In genomic region chr11:77063407-77063806, GRCh38 we compare ENCODE assay signal across 2 cellular contexts.
TF ChIP-seq lines count a peak whose summit lies in the region.

No MANE protein-coding gene starts in this region.

TF ChIP-seq in liver, 16 proteins besides CTCF, POLR2A, EP300 and RAD21:
- TF ChIP-seq, protein P1, sequence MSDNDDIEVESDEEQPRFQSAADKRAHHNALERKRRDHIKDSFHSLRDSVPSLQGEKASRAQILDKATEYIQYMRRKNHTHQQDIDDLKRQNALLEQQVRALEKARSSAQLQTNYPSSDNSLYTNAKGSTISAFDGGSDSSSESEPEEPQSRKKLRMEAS (IDR thresholded peaks at IDR 0.05) = no peak
- TF ChIP-seq SP1 (IDR thresholded peaks at IDR 0.05) = no peak
- TF ChIP-seq GABPA (IDR thresholded peaks at IDR 0.05 in 1 of 2, conservative IDR thresholded peaks at IDR 0.05 in 1 of 2) = no peak
- TF ChIP-seq EGR1 (IDR thresholded peaks at IDR 0.05; ENCODE audit: low read depth in 2 of 2) = no peak
- no peak for TF ChIP-seq TAF1 (conservative IDR thresholded peaks at IDR 0.05)
- TF ChIP-seq RXRA (IDR thresholded peaks at IDR 0.05) = no peak
- TF ChIP-seq FOXA2 (IDR thresholded peaks at IDR 0.05) = no peak
- TF ChIP-seq REST (IDR thresholded peaks at IDR 0.05) = no peak
- TF ChIP-seq HNF4G (IDR thresholded peaks at IDR 0.05) = no peak
- no peak for TF ChIP-seq YY1 (IDR thresholded peaks at IDR 0.05)
- no peak for TF ChIP-seq HNF4A (conservative IDR thresholded peaks at IDR 0.05)

TF ChIP-seq in HepG2, 621 proteins besides CTCF, POLR2A, EP300 and RAD21:
- no peak for TF ChIP-seq JUND (CRISPR knock-in tag; IDR thresholded peaks at IDR 0.05)
- no peak for TF ChIP-seq TAF15 (IDR thresholded peaks at IDR 0.05; ENCODE audit: low read depth, low read length, poor library complexity, severe bottlenecking)
- no peak for TF ChIP-seq ARID3A (IDR thresholded peaks at IDR 0.05; ENCODE audit: low read depth, low read length)
- TF ChIP-seq BRD4 (CRISPR knock-in tag; IDR thresholded peaks at IDR 0.05) = no peak
- no peak for TF ChIP-seq ZSCAN25 (CRISPR knock-in tag; IDR thresholded peaks at IDR 0.05)
- TF ChIP-seq ZNF335 (CRISPR knock-in tag; IDR thresholded peaks at IDR 0.05) = no peak
- no peak for TF ChIP-seq PRDM10 (CRISPR knock-in tag; IDR thresholded peaks at IDR 0.05; ENCODE audit: low read depth)
- TF ChIP-seq, protein P2, sequence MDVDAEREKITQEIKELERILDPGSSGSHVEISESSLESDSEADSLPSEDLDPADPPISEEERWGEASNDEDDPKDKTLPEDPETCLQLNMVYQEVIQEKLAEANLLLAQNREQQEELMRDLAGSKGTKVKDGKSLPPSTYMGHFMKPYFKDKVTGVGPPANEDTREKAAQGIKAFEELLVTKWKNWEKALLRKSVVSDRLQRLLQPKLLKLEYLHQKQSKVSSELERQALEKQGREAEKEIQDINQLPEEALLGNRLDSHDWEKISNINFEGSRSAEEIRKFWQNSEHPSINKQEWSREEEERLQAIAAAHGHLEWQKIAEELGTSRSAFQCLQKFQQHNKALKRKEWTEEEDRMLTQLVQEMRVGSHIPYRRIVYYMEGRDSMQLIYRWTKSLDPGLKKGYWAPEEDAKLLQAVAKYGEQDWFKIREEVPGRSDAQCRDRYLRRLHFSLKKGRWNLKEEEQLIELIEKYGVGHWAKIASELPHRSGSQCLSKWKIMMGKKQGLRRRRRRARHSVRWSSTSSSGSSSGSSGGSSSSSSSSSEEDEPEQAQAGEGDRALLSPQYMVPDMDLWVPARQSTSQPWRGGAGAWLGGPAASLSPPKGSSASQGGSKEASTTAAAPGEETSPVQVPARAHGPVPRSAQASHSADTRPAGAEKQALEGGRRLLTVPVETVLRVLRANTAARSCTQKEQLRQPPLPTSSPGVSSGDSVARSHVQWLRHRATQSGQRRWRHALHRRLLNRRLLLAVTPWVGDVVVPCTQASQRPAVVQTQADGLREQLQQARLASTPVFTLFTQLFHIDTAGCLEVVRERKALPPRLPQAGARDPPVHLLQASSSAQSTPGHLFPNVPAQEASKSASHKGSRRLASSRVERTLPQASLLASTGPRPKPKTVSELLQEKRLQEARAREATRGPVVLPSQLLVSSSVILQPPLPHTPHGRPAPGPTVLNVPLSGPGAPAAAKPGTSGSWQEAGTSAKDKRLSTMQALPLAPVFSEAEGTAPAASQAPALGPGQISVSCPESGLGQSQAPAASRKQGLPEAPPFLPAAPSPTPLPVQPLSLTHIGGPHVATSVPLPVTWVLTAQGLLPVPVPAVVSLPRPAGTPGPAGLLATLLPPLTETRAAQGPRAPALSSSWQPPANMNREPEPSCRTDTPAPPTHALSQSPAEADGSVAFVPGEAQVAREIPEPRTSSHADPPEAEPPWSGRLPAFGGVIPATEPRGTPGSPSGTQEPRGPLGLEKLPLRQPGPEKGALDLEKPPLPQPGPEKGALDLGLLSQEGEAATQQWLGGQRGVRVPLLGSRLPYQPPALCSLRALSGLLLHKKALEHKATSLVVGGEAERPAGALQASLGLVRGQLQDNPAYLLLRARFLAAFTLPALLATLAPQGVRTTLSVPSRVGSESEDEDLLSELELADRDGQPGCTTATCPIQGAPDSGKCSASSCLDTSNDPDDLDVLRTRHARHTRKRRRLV (CRISPR knock-in tag; IDR thresholded peaks at IDR 0.05) = no peak
- TF ChIP-seq, protein P3, sequence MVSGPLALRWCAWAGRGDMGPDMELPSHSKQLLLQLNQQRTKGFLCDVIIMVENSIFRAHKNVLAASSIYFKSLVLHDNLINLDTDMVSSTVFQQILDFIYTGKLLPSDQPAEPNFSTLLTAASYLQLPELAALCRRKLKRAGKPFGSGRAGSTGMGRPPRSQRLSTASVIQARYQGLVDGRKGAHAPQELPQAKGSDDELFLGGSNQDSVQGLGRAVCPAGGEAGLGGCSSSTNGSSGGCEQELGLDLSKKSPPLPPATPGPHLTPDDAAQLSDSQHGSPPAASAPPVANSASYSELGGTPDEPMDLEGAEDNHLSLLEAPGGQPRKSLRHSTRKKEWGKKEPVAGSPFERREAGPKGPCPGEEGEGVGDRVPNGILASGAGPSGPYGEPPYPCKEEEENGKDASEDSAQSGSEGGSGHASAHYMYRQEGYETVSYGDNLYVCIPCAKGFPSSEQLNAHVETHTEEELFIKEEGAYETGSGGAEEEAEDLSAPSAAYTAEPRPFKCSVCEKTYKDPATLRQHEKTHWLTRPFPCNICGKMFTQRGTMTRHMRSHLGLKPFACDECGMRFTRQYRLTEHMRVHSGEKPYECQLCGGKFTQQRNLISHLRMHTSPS (CRISPR knock-in tag; IDR thresholded peaks at IDR 0.05; ENCODE audit: low read depth) = no peak
- TF ChIP-seq, protein P4, sequence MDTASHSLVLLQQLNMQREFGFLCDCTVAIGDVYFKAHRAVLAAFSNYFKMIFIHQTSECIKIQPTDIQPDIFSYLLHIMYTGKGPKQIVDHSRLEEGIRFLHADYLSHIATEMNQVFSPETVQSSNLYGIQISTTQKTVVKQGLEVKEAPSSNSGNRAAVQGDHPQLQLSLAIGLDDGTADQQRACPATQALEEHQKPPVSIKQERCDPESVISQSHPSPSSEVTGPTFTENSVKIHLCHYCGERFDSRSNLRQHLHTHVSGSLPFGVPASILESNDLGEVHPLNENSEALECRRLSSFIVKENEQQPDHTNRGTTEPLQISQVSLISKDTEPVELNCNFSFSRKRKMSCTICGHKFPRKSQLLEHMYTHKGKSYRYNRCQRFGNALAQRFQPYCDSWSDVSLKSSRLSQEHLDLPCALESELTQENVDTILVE (CRISPR knock-in tag; IDR thresholded peaks at IDR 0.05) = no peak
- TF ChIP-seq, protein P5, sequence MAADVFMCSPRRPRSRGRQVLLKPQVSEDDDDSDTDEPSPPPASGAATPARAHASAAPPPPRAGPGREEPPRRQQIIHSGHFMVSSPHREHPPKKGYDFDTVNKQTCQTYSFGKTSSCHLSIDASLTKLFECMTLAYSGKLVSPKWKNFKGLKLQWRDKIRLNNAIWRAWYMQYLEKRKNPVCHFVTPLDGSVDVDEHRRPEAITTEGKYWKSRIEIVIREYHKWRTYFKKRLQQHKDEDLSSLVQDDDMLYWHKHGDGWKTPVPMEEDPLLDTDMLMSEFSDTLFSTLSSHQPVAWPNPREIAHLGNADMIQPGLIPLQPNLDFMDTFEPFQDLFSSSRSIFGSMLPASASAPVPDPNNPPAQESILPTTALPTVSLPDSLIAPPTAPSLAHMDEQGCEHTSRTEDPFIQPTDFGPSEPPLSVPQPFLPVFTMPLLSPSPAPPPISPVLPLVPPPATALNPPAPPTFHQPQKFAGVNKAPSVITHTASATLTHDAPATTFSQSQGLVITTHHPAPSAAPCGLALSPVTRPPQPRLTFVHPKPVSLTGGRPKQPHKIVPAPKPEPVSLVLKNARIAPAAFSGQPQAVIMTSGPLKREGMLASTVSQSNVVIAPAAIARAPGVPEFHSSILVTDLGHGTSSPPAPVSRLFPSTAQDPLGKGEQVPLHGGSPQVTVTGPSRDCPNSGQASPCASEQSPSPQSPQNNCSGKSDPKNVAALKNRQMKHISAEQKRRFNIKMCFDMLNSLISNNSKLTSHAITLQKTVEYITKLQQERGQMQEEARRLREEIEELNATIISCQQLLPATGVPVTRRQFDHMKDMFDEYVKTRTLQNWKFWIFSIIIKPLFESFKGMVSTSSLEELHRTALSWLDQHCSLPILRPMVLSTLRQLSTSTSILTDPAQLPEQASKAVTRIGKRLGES (CRISPR knock-in tag; IDR thresholded peaks at IDR 0.05; ENCODE audit: borderline replicate concordance) = no peak
- no peak for TF ChIP-seq ZSCAN31 (CRISPR knock-in tag; IDR thresholded peaks at IDR 0.05; ENCODE audit: low read depth)
- no peak for TF ChIP-seq ZBTB26 (CRISPR knock-in tag; IDR thresholded peaks at IDR 0.05; ENCODE audit: borderline replicate concordance)
- TF ChIP-seq, protein P6, sequence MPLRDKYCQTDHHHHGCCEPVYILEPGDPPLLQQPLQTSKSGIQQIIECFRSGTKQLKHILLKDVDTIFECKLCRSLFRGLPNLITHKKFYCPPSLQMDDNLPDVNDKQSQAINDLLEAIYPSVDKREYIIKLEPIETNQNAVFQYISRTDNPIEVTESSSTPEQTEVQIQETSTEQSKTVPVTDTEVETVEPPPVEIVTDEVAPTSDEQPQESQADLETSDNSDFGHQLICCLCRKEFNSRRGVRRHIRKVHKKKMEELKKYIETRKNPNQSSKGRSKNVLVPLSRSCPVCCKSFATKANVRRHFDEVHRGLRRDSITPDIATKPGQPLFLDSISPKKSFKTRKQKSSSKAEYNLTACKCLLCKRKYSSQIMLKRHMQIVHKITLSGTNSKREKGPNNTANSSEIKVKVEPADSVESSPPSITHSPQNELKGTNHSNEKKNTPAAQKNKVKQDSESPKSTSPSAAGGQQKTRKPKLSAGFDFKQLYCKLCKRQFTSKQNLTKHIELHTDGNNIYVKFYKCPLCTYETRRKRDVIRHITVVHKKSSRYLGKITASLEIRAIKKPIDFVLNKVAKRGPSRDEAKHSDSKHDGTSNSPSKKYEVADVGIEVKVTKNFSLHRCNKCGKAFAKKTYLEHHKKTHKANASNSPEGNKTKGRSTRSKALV (CRISPR knock-in tag; IDR thresholded peaks at IDR 0.05) = no peak
